In the genomic region with DNA sequence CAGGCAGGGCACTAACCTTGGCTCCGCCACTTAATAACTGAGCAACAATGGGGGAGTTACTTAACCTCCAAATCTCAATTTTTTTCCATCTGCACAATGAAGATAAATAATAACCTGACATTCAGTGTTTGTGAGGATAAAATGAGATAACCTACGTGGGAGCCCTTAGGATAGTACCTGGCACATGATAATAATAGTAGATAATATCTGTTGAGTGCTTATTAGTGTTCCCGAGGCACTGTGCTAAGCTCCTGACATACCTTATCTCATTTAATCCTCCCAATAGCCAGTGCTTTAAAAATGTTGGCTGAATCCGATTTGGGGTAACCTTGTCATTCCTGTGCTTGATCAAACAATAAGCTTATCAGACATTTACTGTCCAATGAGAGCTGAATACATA, we compare ENCODE assay signal across 38 cellular contexts.
"Had no signal": no experiment of that assay in that cellular context is flagged by ENCODE, and none has a peak within 500 bp of the region (broad histone marks: within the 10 kb centered on the region; RNA-seq: fewer than 3 reads in every experiment).

No MANE protein-coding gene starts in this region.

- H3K9me3 Mint-ChIP-seq: activated naive CD4-positive, alpha-beta T cell treated with anti-CD3 and anti-CD28 coated beads for 36 hours; activated naive CD4-positive, alpha-beta T cell treated with anti-CD3 and anti-CD28 coated beads, Interleukin-2, amount 10 ng/mL, durations not matched to agents 7 days and 5 days; activated naive CD4-positive, alpha-beta T cell treated with anti-CD3 and anti-CD28 coated beads, Interleukin-2, amount 50 U/mL, for 24 hours; activated naive CD8-positive, alpha-beta T cell treated with anti-CD3 and anti-CD28 coated beads for 36 hours; activated naive CD8-positive, alpha-beta T cell treated with anti-CD3 and anti-CD28 coated beads, Interleukin-2, amount 10 ng/mL, durations not matched to agents 7 days and 5 days; activated naive CD8-positive, alpha-beta T cell treated with anti-CD3 and anti-CD28 coated beads, Interleukin-2, amount 50 U/mL, for 24 hours; activated T-cell treated with anti-CD3 and anti-CD28 coated beads, Interleukin-2, amount 50 U/mL, for 24 hours; activated T-cell treated with anti-CD3 and anti-CD28 coated beads, Interleukin-2, amount 50 U/mL, for 4 hours; activated T-cell treated with anti-CD3 and anti-CD28 coated beads, Interleukin-2, amount 50 U/mL, for 72 hours; activated T-helper 1 cell treated with anti-CD3 and anti-CD28 coated beads, Interleukin-12 subunit alpha, Interleukin-12 subunit beta, Interleukin-2, Interleukin-4 antibody, amounts not matched to agents 30 ng/mL and 10 ng/mL and 1 ng/mL, durations not matched to agents 14 hours and 24 hours and 36 hours; activated T-helper 17 cell treated with anti-CD3 and anti-CD28 coated beads, Interleukin-2, amount 50 U/mL, for 72 hours; activated T-helper 2 cell treated with anti-CD3 and anti-CD28 coated beads, Interferon-gamma antibody, Interleukin-2, Interleukin-4, amounts not matched to agents 10 μg/mL and 5 μg/mL and 100 μg/mL, durations not matched to agents 14 hours and 24 hours and 36 hours; brain; central memory CD8-positive, alpha-beta T cell had no signal

- H3K27me3 Mint-ChIP-seq: activated naive CD4-positive, alpha-beta T cell treated with anti-CD3 and anti-CD28 coated beads, Interleukin-2, amount 10 ng/mL, durations not matched to agents 7 days and 5 days; activated naive CD8-positive, alpha-beta T cell; activated naive CD8-positive, alpha-beta T cell treated with anti-CD3 and anti-CD28 coated beads for 36 hours; activated naive CD8-positive, alpha-beta T cell treated with anti-CD3 and anti-CD28 coated beads, Interleukin-2, amount 10 ng/mL, durations not matched to agents 7 days and 5 days; activated naive CD8-positive, alpha-beta T cell treated with anti-CD3 and anti-CD28 coated beads, Interleukin-2, amount 50 U/mL, for 24 hours; brain; central memory CD8-positive, alpha-beta T cell had no signal

- H3K27me3 ChIP-seq: adrenal gland, ascending aorta, body of pancreas, brain microvascular endothelial cell, breast epithelium, cardiac muscle cell had no signal

- H3K4me3 ChIP-seq: adrenal gland, ascending aorta, body of pancreas, breast epithelium, cardiac muscle cell had no signal

- H3K4me1 ChIP-seq: breast epithelium had no signal

- H3K9me3 ChIP-seq: adrenal gland, ascending aorta, body of pancreas, breast epithelium had no signal

- H3K4me1 Mint-ChIP-seq: activated naive CD4-positive, alpha-beta T cell treated with anti-CD3 and anti-CD28 coated beads, Interleukin-2, amount 10 ng/mL, durations not matched to agents 7 days and 5 days; activated naive CD4-positive, alpha-beta T cell treated with anti-CD3 and anti-CD28 coated beads, Interleukin-2, amount 50 U/mL, for 24 hours; activated naive CD8-positive, alpha-beta T cell treated with anti-CD3 and anti-CD28 coated beads for 36 hours; activated naive CD8-positive, alpha-beta T cell treated with anti-CD3 and anti-CD28 coated beads, Interleukin-2, amount 10 ng/mL, durations not matched to agents 7 days and 5 days; activated T-helper 17 cell treated with anti-CD3 and anti-CD28 coated beads, Interleukin-2, amount 50 U/mL, for 72 hours; central memory CD8-positive, alpha-beta T cell had no signal

- H3K36me3 Mint-ChIP-seq: activated naive CD4-positive, alpha-beta T cell treated with anti-CD3 and anti-CD28 coated beads, Interleukin-2, amount 10 ng/mL, durations not matched to agents 7 days and 5 days; activated naive CD4-positive, alpha-beta T cell treated with anti-CD3 and anti-CD28 coated beads, Interleukin-2, amount 50 U/mL, for 24 hours; activated naive CD4-positive, alpha-beta T cell treated with anti-CD3 and anti-CD28 coated beads, Interleukin-2, amount 50 U/mL, for 72 hours; activated naive CD8-positive, alpha-beta T cell; activated naive CD8-positive, alpha-beta T cell treated with anti-CD3 and anti-CD28 coated beads for 36 hours; activated naive CD8-positive, alpha-beta T cell treated with anti-CD3 and anti-CD28 coated beads, Interleukin-2, amount 10 ng/mL, durations not matched to agents 7 days and 5 days; brain had no signal

- H3K4me3 Mint-ChIP-seq: activated naive CD4-positive, alpha-beta T cell treated with anti-CD3 and anti-CD28 coated beads for 36 hours; activated naive CD4-positive, alpha-beta T cell treated with anti-CD3 and anti-CD28 coated beads, Interleukin-2, amount 10 ng/mL, durations not matched to agents 7 days and 5 days; activated naive CD4-positive, alpha-beta T cell treated with anti-CD3 and anti-CD28 coated beads, Interleukin-2, amount 50 U/mL, for 24 hours; activated naive CD8-positive, alpha-beta T cell; activated naive CD8-positive, alpha-beta T cell treated with anti-CD3 and anti-CD28 coated beads for 36 hours; activated naive CD8-positive, alpha-beta T cell treated with anti-CD3 and anti-CD28 coated beads, Interleukin-2, amount 10 ng/mL, durations not matched to agents 7 days and 5 days; activated naive CD8-positive, alpha-beta T cell treated with anti-CD3 and anti-CD28 coated beads, Interleukin-2, amount 50 U/mL, for 24 hours; activated T-cell treated with anti-CD3 and anti-CD28 coated beads, Interleukin-2, amount 50 U/mL, for 24 hours; activated T-cell treated with anti-CD3 and anti-CD28 coated beads, Interleukin-2, amount 50 U/mL, for 4 hours; activated T-cell treated with anti-CD3 and anti-CD28 coated beads, Interleukin-2, amount 50 U/mL, for 72 hours; activated T-helper 1 cell treated with anti-CD3 and anti-CD28 coated beads, Interleukin-12 subunit alpha, Interleukin-12 subunit beta, Interleukin-2, Interleukin-4 antibody, amounts not matched to agents 30 ng/mL and 10 ng/mL and 1 ng/mL, durations not matched to agents 14 hours and 24 hours and 36 hours; activated T-helper 17 cell treated with anti-CD3 and anti-CD28 coated beads, Interleukin-2, amount 50 U/mL, for 72 hours; brain; central memory CD8-positive, alpha-beta T cell had no signal

- H3K27ac Mint-ChIP-seq: activated naive CD4-positive, alpha-beta T cell treated with anti-CD3 and anti-CD28 coated beads for 36 hours; activated naive CD4-positive, alpha-beta T cell treated with anti-CD3 and anti-CD28 coated beads, Interleukin-2, amount 10 ng/mL, durations not matched to agents 7 days and 5 days; activated naive CD4-positive, alpha-beta T cell treated with anti-CD3 and anti-CD28 coated beads, Interleukin-2, amount 50 U/mL, for 24 hours; activated naive CD4-positive, alpha-beta T cell treated with anti-CD3 and anti-CD28 coated beads, Interleukin-2, amount 50 U/mL, for 72 hours; activated naive CD8-positive, alpha-beta T cell; activated naive CD8-positive, alpha-beta T cell treated with anti-CD3 and anti-CD28 coated beads for 36 hours; activated naive CD8-positive, alpha-beta T cell treated with anti-CD3 and anti-CD28 coated beads, Interleukin-2, amount 10 ng/mL, durations not matched to agents 7 days and 5 days; activated naive CD8-positive, alpha-beta T cell treated with anti-CD3 and anti-CD28 coated beads, Interleukin-2, amount 50 U/mL, for 24 hours; activated T-cell treated with anti-CD3 and anti-CD28 coated beads, Interleukin-2, amount 50 U/mL, for 24 hours; activated T-cell treated with anti-CD3 and anti-CD28 coated beads, Interleukin-2, amount 50 U/mL, for 72 hours; activated T-helper 1 cell treated with anti-CD3 and anti-CD28 coated beads, Interleukin-12 subunit alpha, Interleukin-12 subunit beta, Interleukin-2, Interleukin-4 antibody, amounts not matched to agents 30 ng/mL and 10 ng/mL and 1 ng/mL, durations not matched to agents 14 hours and 24 hours and 36 hours; activated T-helper 17 cell treated with anti-CD3 and anti-CD28 coated beads, Interleukin-2, amount 50 U/mL, for 72 hours; activated T-helper 2 cell treated with anti-CD3 and anti-CD28 coated beads, Interferon-gamma antibody, Interleukin-2, Interleukin-4, amounts not matched to agents 10 μg/mL and 5 μg/mL and 100 μg/mL, durations not matched to agents 14 hours and 24 hours and 36 hours had no signal

- DNase-seq: activated effector memory CD4-positive, alpha-beta T cell treated with anti-CD3 and anti-CD28 coated beads, Interleukin-2, amount 50 U/mL, for 16 hours; activated effector memory CD4-positive, alpha-beta T cell treated with Interleukin-2 at 50 U/mL for 16 hours; activated gamma-delta T cell; activated gamma-delta T cell treated with Interleukin-2 at 50 U/mL for 16 hours; activated naive CD4-positive, alpha-beta T cell; activated naive CD4-positive, alpha-beta T cell treated with anti-CD3 and anti-CD28 coated beads for 36 hours; activated naive CD4-positive, alpha-beta T cell treated with anti-CD3 and anti-CD28 coated beads, Interleukin-2, amount 10 ng/mL, durations not matched to agents 7 days and 5 days; activated naive CD4-positive, alpha-beta T cell treated with anti-CD3 and anti-CD28 coated beads, Interleukin-2, amount 50 U/mL, for 16 hours; activated naive CD4-positive, alpha-beta T cell treated with Interleukin-2 at 50 U/mL for 16 hours; activated naive CD8-positive, alpha-beta T cell treated with anti-CD3 and anti-CD28 coated beads for 36 hours; activated naive CD8-positive, alpha-beta T cell treated with anti-CD3 and anti-CD28 coated beads, Interleukin-2, amount 10 ng/mL, durations not matched to agents 7 days and 5 days; activated naive CD8-positive, alpha-beta T cell treated with anti-CD3 and anti-CD28 coated beads, Interleukin-2, amount 50 U/mL, for 24 hours; activated T-cell treated with anti-CD3 and anti-CD28 coated beads, Interleukin-2, amount 50 U/mL, for 1 hour; activated T-cell treated with anti-CD3 and anti-CD28 coated beads, Interleukin-2, amount 50 U/mL, for 24 hours; activated T-cell treated with anti-CD3 and anti-CD28 coated beads, Interleukin-2, amount 50 U/mL, for 4 hours; activated T-cell treated with anti-CD3 and anti-CD28 coated beads, Interleukin-2, amount 50 U/mL, for 48 hours; activated T-cell treated with anti-CD3 and anti-CD28 coated beads, Interleukin-2, amount 50 U/mL, for 72 hours; adrenal gland; amniotic stem cell; amygdala; anterior cingulate cortex; aorta; body of pancreas; brain microvascular endothelial cell; caudate nucleus; central memory CD4-positive, alpha-beta T cell; cerebellar nuclear complex had no signal

- H3K27ac ChIP-seq: ascending aorta, body of pancreas, brain microvascular endothelial cell, breast epithelium, cardiac muscle cell had no signal

- H3K36me3 ChIP-seq: adrenal gland, ascending aorta, brain microvascular endothelial cell, breast epithelium, cardiac muscle cell had no signal

- ATAC-seq: activated naive CD4-positive, alpha-beta T cell treated with anti-CD3 and anti-CD28 coated beads, Interleukin-2, amount 50 U/mL, for 72 hours; activated naive CD8-positive, alpha-beta T cell treated with anti-CD3 and anti-CD28 coated beads, Interleukin-2, amount 50 U/mL, for 24 hours; activated T-cell treated with anti-CD3 and anti-CD28 coated beads, Interleukin-2, amount 50 U/mL, for 4 hours; activated T-cell treated with anti-CD3 and anti-CD28 coated beads, Interleukin-2, amount 50 U/mL, for 72 hours; activated T-helper 17 cell treated with anti-CD3 and anti-CD28 coated beads, Interleukin-2, amount 50 U/mL, for 72 hours; body of pancreas had no signal
